Comparison of ENCODE assay signal across 13 cellular contexts in genomic region chr12:49867580-49868341, GRCh38. TPM values are rescaled to one million over a fixed set of nuclear protein-coding genes. Genes with fewer than 3 reads are reported as not detected.
A peak's percentile ranks its signal among the peaks of the same experiment; 100 is the strongest.
DNase-seq lines count a peak whose midpoint lies in the region; ATAC-seq and TF ChIP-seq lines count a peak whose summit lies in the region.
"Had no signal": no experiment of that assay in that cellular context is flagged by ENCODE, and none has a peak within 500 bp of the region (broad histone marks: within the 10 kb centered on the region; RNA-seq: fewer than 3 reads in every experiment).

No MANE protein-coding gene starts in this region.

- peak; percentile 43 for ATAC-seq in mucosa of descending colon

- DNase-seq in Calu3 (peak; percentile 30), OCI-M1 (lab: John Stamatoyannopoulos, UW) (peak; percentile 13), epithelial cell of esophagus (ENCODE audit: low read depth) (peak; percentile 33), mucosa of descending colon (no peak), NCI-H2171 (lab: John Stamatoyannopoulos, UW) (no peak), DMS79 treated with DMSO at 0.1 percent for 48 hours (lab: John Stamatoyannopoulos, UW) (no peak), NCI-H510A treated with DMSO at 0.1 percent for 48 hours (lab: John Stamatoyannopoulos, UW) (no peak)
- no peak for DNase-seq in activated T-cell treated with anti-CD3 and anti-CD28 coated beads, Interleukin-2, amount 50 U/mL, for 24 hours

- no peaks in the 10 kb centered on the region for H3K9me3 Mint-ChIP-seq in Calu3 (ENCODE audit: low read depth, unreplicated experiment)
- H3K9me3 Mint-ChIP-seq in activated T-cell treated with anti-CD3 and anti-CD28 coated beads, Interleukin-2, amount 50 U/mL, for 24 hours = no peaks in the 10 kb centered on the region
- H3K9me3 Mint-ChIP-seq: activated CD4-positive, alpha-beta T cell treated with anti-CD3 and anti-CD28 coated beads, Interleukin-2, amount 10 ng/mL, durations not matched to agents 7 days and 5 days; GM23338; stimulated activated naive CD8-positive, alpha-beta T cell treated with anti-CD3 and anti-CD28 coated beads, Interleukin-15, amount 100 ng/mL, for 72 hours had no signal

- H3K27ac Mint-ChIP-seq in Calu3 (ENCODE audit: unreplicated experiment) = no peak overlapping the region
- no peak overlapping the region for H3K27ac Mint-ChIP-seq in activated T-cell treated with anti-CD3 and anti-CD28 coated beads, Interleukin-2, amount 50 U/mL, for 24 hours
- H3K27ac Mint-ChIP-seq: activated CD4-positive, alpha-beta T cell treated with anti-CD3 and anti-CD28 coated beads, Interleukin-2, amount 10 ng/mL, durations not matched to agents 7 days and 5 days; GM23338; stimulated activated naive CD8-positive, alpha-beta T cell treated with anti-CD3 and anti-CD28 coated beads, Interleukin-15, amount 100 ng/mL, for 72 hours had no signal

- H3K4me1 Mint-ChIP-seq in Calu3 (ENCODE audit: low read depth, unreplicated experiment) = peaks cover 10% of the 10 kb centered on the region
- H3K4me1 Mint-ChIP-seq in activated T-cell treated with anti-CD3 and anti-CD28 coated beads, Interleukin-2, amount 50 U/mL, for 24 hours (ENCODE audit: low read depth) = no peaks in the 10 kb centered on the region
- H3K4me1 Mint-ChIP-seq: activated CD4-positive, alpha-beta T cell treated with anti-CD3 and anti-CD28 coated beads, Interleukin-2, amount 10 ng/mL, durations not matched to agents 7 days and 5 days; stimulated activated naive CD8-positive, alpha-beta T cell treated with anti-CD3 and anti-CD28 coated beads, Interleukin-15, amount 100 ng/mL, for 72 hours had no signal

- no TSS peak for BruUV-seq in Calu3 (replicated peaks; lab: Mats Ljungman, UMichigan)

- H3K4me3 ChIP-seq in epithelial cell of esophagus (ENCODE audit: low read length) (no peak overlapping the region), mucosa of descending colon (no peak overlapping the region)
- H3K4me3 ChIP-seq: GM23338, SK-N-MC had no signal

- intact Hi-C loops in Calu3 (cut with micrococcal nuclease; ENCODE audit: unreplicated experiment) (loop anchor here (2.0 to 10.0 kb wide), 3 partner anchors 77 to 205 kb away; partner anchors contain the start of gene ASIC1), mucosa of descending colon (cut with DNase I, micrococcal nuclease) (no loop called here)

- H3K36me3 Mint-ChIP-seq in Calu3 (ENCODE audit: insufficient read depth, unreplicated experiment) = no peaks in the 10 kb centered on the region
- H3K36me3 Mint-ChIP-seq in activated T-cell treated with anti-CD3 and anti-CD28 coated beads, Interleukin-2, amount 50 U/mL, for 24 hours (ENCODE audit: low read depth) = no peaks in the 10 kb centered on the region

- H3K4me1 ChIP-seq in mucosa of descending colon (ENCODE audit: low read depth) = no peaks in the 10 kb centered on the region

- H3K4me3 Mint-ChIP-seq in Calu3 (ENCODE audit: low read depth, unreplicated experiment) = no peak overlapping the region
- H3K4me3 Mint-ChIP-seq in activated T-cell treated with anti-CD3 and anti-CD28 coated beads, Interleukin-2, amount 50 U/mL, for 24 hours = no peak overlapping the region
- H3K4me3 Mint-ChIP-seq: activated CD4-positive, alpha-beta T cell treated with anti-CD3 and anti-CD28 coated beads, Interleukin-2, amount 10 ng/mL, durations not matched to agents 7 days and 5 days; GM23338; stimulated activated naive CD8-positive, alpha-beta T cell treated with anti-CD3 and anti-CD28 coated beads, Interleukin-15, amount 100 ng/mL, for 72 hours had no signal

- CTCF ChIA-PET in Calu3 (lab: Charles Lee) = interaction anchor here (1.0 to 5.0 kb wide), 11 partner anchors 22 to 203 kb away, joined by 3 to 18 read pairs (median 4); partner anchors contain the start of gene NCKAP5L

- no peak for TF ChIP-seq CTCF in Calu3 (IDR thresholded peaks at IDR 0.05; ENCODE audit: unreplicated experiment)
- no peak for TF ChIP-seq CTCF in epithelial cell of esophagus (IDR thresholded peaks at IDR 0.05; ENCODE audit: insufficient read depth, low read depth, low read length, missing control alignments)
- TF ChIP-seq CTCF in mucosa of descending colon (IDR thresholded peaks at IDR 0.05) = no peak

- no peaks in the 10 kb centered on the region for H3K9me3 ChIP-seq in mucosa of descending colon
- H3K9me3 ChIP-seq: neutrophil had no signal

- H3K27me3 Mint-ChIP-seq in Calu3 (ENCODE audit: unreplicated experiment) = peaks cover 21% of the 10 kb centered on the region
- H3K27me3 Mint-ChIP-seq in activated T-cell treated with anti-CD3 and anti-CD28 coated beads, Interleukin-2, amount 50 U/mL, for 24 hours = no peaks in the 10 kb centered on the region

- H3K36me3 ChIP-seq in mucosa of descending colon (ENCODE audit: low read depth) = no peaks in the 10 kb centered on the region
- H3K36me3 ChIP-seq: neutrophil had no signal

RNA-seq across cellular contexts. Expression of gene BCDIN3D, which starts 24.9 kb away (rescaled TPM):
- total RNA-seq in Calu3 (2022) (4.0 and 4.7 TPM in 2 replicates), mucosa of descending colon (1 to 10 TPM; 3.0 to 5.0 (median 3.7) TPM)

RNA-seq across cellular contexts. Expression of gene FAIM2, which starts 35.9 kb away (rescaled TPM):
- total RNA-seq in Calu3 (2022) (not detected in 2 replicates), mucosa of descending colon (10 to 100 TPM in 1 of 3 donors, 1 to 10 TPM in 1, under 1 TPM in 1; 0.67 to 12.9 (median 2.5) TPM)

RNA-seq across cellular contexts. Expression of gene NCKAP5L, which starts 39.5 kb away (rescaled TPM):
- total RNA-seq in Calu3 (2022) (10.0 and 11.8 TPM in 2 replicates), mucosa of descending colon (10 to 100 TPM in 1 of 3 donors, 1 to 10 TPM in 2; 2.5 to 17.7 (median 4.7) TPM)

Comparison
In these comparisons a context has a peak if more than half of its experiments do, and no peak if none do; other contexts are left out.
1. DNase-seq: peak in Calu3 (single experiment), OCI-M1 (single experiment) and epithelial cell of esophagus (single experiment); none in mucosa of descending colon (0 of 3), NCI-H2171 (single experiment), DMS79 treated with DMSO at 0.1 percent for 48 hours (single experiment), NCI-H510A treated with DMSO at 0.1 percent for 48 hours (single experiment) and activated T-cell treated with anti-CD3 and anti-CD28 coated beads, Interleukin-2, amount 50 U/mL, for 24 hours (single experiment).